23 cellular contexts compared by ENCODE assay signal in genomic region chr1:113169591-113169990, GRCh38.
"Had no signal": no experiment of that assay in that cellular context is flagged by ENCODE, and none has a peak within 500 bp of the region (broad histone marks: within the 10 kb centered on the region; RNA-seq: fewer than 3 reads in every experiment).

No MANE protein-coding gene starts in this region.

- H3K27ac ChIP-seq: left lung, lower lobe of right lung, prostate gland, skin epidermis, stomach, testis, tibial artery, uterus had no signal

- DNase-seq: hippocampal formation; kidney; left colon; left lung; lower lobe of right lung; naive thymus-derived CD8-positive, alpha-beta T cell; nucleus accumbens; posterior cingulate gyrus; retina; right cardiac atrium; stimulated activated CD4-positive, alpha-beta T cell treated with anti-CD3 and anti-CD28 coated beads, Interleukin-12 subunit alpha, Interleukin-12 subunit beta, amount 100 ng/mL, for 4 hours; stimulated activated CD4-positive, alpha-beta T cell treated with anti-CD3 and anti-CD28 coated beads, Interleukin-15, amount 100 ng/mL, for 24 hours; stimulated activated CD4-positive, alpha-beta T cell treated with anti-CD3 and anti-CD28 coated beads, Interleukin-2, amount 100 ng/mL, for 24 hours; stimulated activated CD4-positive, alpha-beta T cell treated with anti-CD3 and anti-CD28 coated beads, Interleukin-4, amount 100 ng/mL, for 1 hour; stimulated activated naive B cell treated with anti-CD40 and anti-IgM and Interleukin-4, amounts not matched to agents 10 μg/mL and 1 μg/mL and 100 μg/mL, for 72 hours; stimulated activated naive CD8-positive, alpha-beta T cell treated with anti-CD3 and anti-CD28 coated beads, Interleukin-15, Interleukin-2, amounts not matched to agents 100 U/mL and 50 U/mL, for 24 hours; stomach; testis; tibial artery; uterus had no signal

- H3K4me1 ChIP-seq: left lung, lower lobe of right lung, prostate gland, stomach, testis, tibial artery, uterus had no signal

- H3K36me3 ChIP-seq: left lung, lower lobe of right lung, pancreas, prostate gland, stomach, tibial artery, uterus had no signal

- H3K9me3 ChIP-seq: pancreas, prostate gland, testis, uterus had no signal

- H3K27me3 ChIP-seq: left lung, pancreas, stomach, testis, tibial artery, uterus had no signal

- H3K4me3 ChIP-seq: left lung, lower lobe of right lung, pancreas, prostate gland, skin epidermis, stomach, testis, tibial artery, uterus had no signal
